Comparison of ENCODE assay signal across 8 cellular contexts in the genomic region with DNA sequence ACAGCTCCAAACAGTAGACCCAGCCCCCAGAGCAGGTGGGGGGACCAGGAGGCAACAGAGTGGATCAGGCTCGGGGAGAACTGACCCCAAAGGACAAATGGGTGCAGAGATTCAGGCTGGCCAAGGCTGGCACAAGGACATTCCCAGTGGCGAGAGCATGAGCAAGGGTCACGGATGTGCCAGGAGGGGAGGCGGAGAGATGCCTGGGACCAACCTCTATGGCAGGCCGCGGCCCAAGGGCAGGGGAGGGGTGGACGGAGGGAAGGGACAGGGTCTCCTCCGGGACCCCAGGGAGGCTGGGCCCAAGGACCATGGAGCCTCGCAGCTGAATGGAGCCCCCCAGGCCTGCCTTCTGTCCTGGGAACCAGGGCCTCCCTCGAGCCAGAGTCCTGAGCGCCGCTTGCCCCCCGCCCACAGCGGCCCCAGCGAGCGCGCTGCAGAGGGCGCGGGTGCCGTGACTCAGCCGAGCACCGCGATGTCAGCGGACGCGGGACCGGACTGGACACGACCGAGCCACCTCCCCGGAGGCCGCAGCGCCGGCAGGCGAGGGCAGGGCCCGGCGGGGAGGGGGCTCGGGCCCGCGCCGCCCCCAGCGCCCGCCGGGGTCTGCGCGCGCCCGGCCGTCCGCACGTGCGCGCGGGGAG. TPM values are rescaled to one million over a fixed set of nuclear protein-coding genes. Genes with fewer than 3 reads are reported as not detected.
DNase-seq lines count a peak whose midpoint lies in the region; ATAC-seq, FAIRE-seq and TF ChIP-seq lines count a peak whose summit lies in the region.

No MANE protein-coding gene starts in this region.

- TF ChIP-seq CTCF in keratinocyte (optimal IDR thresholded peaks at IDR 0.05 in 1 of 3, IDR thresholded peaks at IDR 0.05 in 1 of 3, conservative IDR thresholded peaks at IDR 0.05 in 1 of 3; ENCODE audit: extremely low read depth in 1 of 3, insufficient read depth in 2 of 3, low read length in 3 of 3): no peak

- peak overlapping the region; percentile 27 for H3K4me2 ChIP-seq in keratinocyte (ENCODE audit: control insufficient read depth, extremely low read depth, insufficient read depth, low read depth, low read length)

- H3K4me3 Mint-ChIP-seq in activated CD8-positive, alpha-beta memory T cell treated with anti-CD3 and anti-CD28 coated beads, Interleukin-2, amount 10 ng/mL, durations not matched to agents 7 days and 5 days: peak overlapping the region; percentile 72
- peak overlapping the region; percentile 82 for H3K4me3 Mint-ChIP-seq in activated naive CD8-positive, alpha-beta T cell treated with anti-CD3 and anti-CD28 coated beads, Interleukin-2, amount 10 ng/mL, durations not matched to agents 7 days and 5 days

- ATAC-seq in activated CD8-positive, alpha-beta memory T cell treated with anti-CD3 and anti-CD28 coated beads, Interleukin-2, amount 10 ng/mL, durations not matched to agents 7 days and 5 days: no peak
- ATAC-seq in activated naive CD8-positive, alpha-beta T cell treated with anti-CD3 and anti-CD28 coated beads, Interleukin-2, amount 10 ng/mL, durations not matched to agents 7 days and 5 days (ENCODE audit: low read depth): no peak
- ATAC-seq in HG02678 (IDR thresholded peaks at IDR 0.05; ENCODE audit: unreplicated experiment) (no peak), GM21529 (IDR thresholded peaks at IDR 0.05; ENCODE audit: unreplicated experiment) (no peak)

- H3K27me3 Mint-ChIP-seq in activated CD8-positive, alpha-beta memory T cell treated with anti-CD3 and anti-CD28 coated beads, Interleukin-2, amount 10 ng/mL, durations not matched to agents 7 days and 5 days: peaks cover 3% of the 10 kb centered on the region
- H3K27me3 Mint-ChIP-seq in activated naive CD8-positive, alpha-beta T cell treated with anti-CD3 and anti-CD28 coated beads, Interleukin-2, amount 10 ng/mL, durations not matched to agents 7 days and 5 days: peaks cover 2% of the 10 kb centered on the region

- H3K27me3 ChIP-seq in keratinocyte (ENCODE audit: control insufficient read depth, extremely low read depth, insufficient read depth, low read length): peaks cover 15% of the 10 kb centered on the region

- H3K36me3 ChIP-seq in keratinocyte (ENCODE audit: control insufficient read depth in 2 of 2, extremely low read depth in 1 of 2, insufficient read depth in 2 of 2, low read length in 2 of 2): no peaks in the 10 kb centered on the region

- no peaks in the 10 kb centered on the region for H3K9me1 ChIP-seq in keratinocyte (ENCODE audit: control insufficient read depth, extremely low read depth, insufficient read depth, low read length)

- peak overlapping the region; percentile 28 for H3K27ac Mint-ChIP-seq in activated CD8-positive, alpha-beta memory T cell treated with anti-CD3 and anti-CD28 coated beads, Interleukin-2, amount 10 ng/mL, durations not matched to agents 7 days and 5 days
- no peak overlapping the region for H3K27ac Mint-ChIP-seq in activated naive CD8-positive, alpha-beta T cell treated with anti-CD3 and anti-CD28 coated beads, Interleukin-2, amount 10 ng/mL, durations not matched to agents 7 days and 5 days

- H3K9ac ChIP-seq in keratinocyte (ENCODE audit: control insufficient read depth, extremely low read depth, insufficient read depth, low read length): no peak overlapping the region

- no peak overlapping the region for H3K27ac ChIP-seq in keratinocyte (ENCODE audit: control insufficient read depth, insufficient read depth, low read length)
- H3K27ac ChIP-seq in substantia nigra (ENCODE audit: low read depth, low read length, poor library complexity, severe bottlenecking): peak overlapping the region; percentile 100

- CTCF ChIA-PET in activated CD8-positive, alpha-beta memory T cell treated with anti-CD3 and anti-CD28 coated beads, Interleukin-2, amount 10 ng/mL, durations not matched to agents 7 days and 5 days (lab: Charles Lee): interaction anchor here (2.3 to 11.9 kb wide), 7 partner anchors 9 to 80 kb away, joined by 8 to 234 read pairs (median 32); a partner anchor contains a TSS

- POLR2A ChIA-PET in activated naive CD8-positive, alpha-beta T cell treated with anti-CD3 and anti-CD28 coated beads, Interleukin-2, amount 10 ng/mL, durations not matched to agents 7 days and 5 days (lab: Charles Lee): interaction anchor here (0.7 to 2.4 kb wide), 8 partner anchors 8 to 79 kb away, joined by 3 to 9 read pairs (median 5); a partner anchor contains a TSS

- peaks cover 7% of the 10 kb centered on the region for H3K4me1 ChIP-seq in keratinocyte (ENCODE audit: control insufficient read depth, extremely low read depth, insufficient read depth, low read length)

- H3K79me2 ChIP-seq in keratinocyte (ENCODE audit: control insufficient read depth, insufficient read depth, low read length): no peaks in the 10 kb centered on the region

- no peaks in the 10 kb centered on the region for H3K9me3 Mint-ChIP-seq in activated CD8-positive, alpha-beta memory T cell treated with anti-CD3 and anti-CD28 coated beads, Interleukin-2, amount 10 ng/mL, durations not matched to agents 7 days and 5 days (ENCODE audit: low read depth)
- H3K9me3 Mint-ChIP-seq in activated naive CD8-positive, alpha-beta T cell treated with anti-CD3 and anti-CD28 coated beads, Interleukin-2, amount 10 ng/mL, durations not matched to agents 7 days and 5 days: no peaks in the 10 kb centered on the region

- dilution Hi-C loops in keratinocyte (cut with MboI; ENCODE audit: extremely low pct_ligation_motif_present, low sequenced_read_pairs): no loop called here

- no peaks in the 10 kb centered on the region for H3K36me3 Mint-ChIP-seq in activated CD8-positive, alpha-beta memory T cell treated with anti-CD3 and anti-CD28 coated beads, Interleukin-2, amount 10 ng/mL, durations not matched to agents 7 days and 5 days
- H3K36me3 Mint-ChIP-seq in activated naive CD8-positive, alpha-beta T cell treated with anti-CD3 and anti-CD28 coated beads, Interleukin-2, amount 10 ng/mL, durations not matched to agents 7 days and 5 days: no peaks in the 10 kb centered on the region

- peak overlapping the region in 1 of 3 experiments; percentile 9 for H3K4me3 ChIP-seq in keratinocyte (ENCODE audit: control insufficient read depth in 2 of 3, extremely low read depth in 1 of 3, insufficient read depth in 2 of 3, low read depth in 1 of 3, low read length in 3 of 3)

- no peak for FAIRE-seq in keratinocyte (lab: Jason Lieb, UNC)

- H3K9me3 ChIP-seq in keratinocyte (ENCODE audit: control insufficient read depth, low read depth, low read length): no peaks in the 10 kb centered on the region

- peaks cover 50% of the 10 kb centered on the region for H3K4me1 Mint-ChIP-seq in activated CD8-positive, alpha-beta memory T cell treated with anti-CD3 and anti-CD28 coated beads, Interleukin-2, amount 10 ng/mL, durations not matched to agents 7 days and 5 days
- H3K4me1 Mint-ChIP-seq in activated naive CD8-positive, alpha-beta T cell treated with anti-CD3 and anti-CD28 coated beads, Interleukin-2, amount 10 ng/mL, durations not matched to agents 7 days and 5 days: peaks cover 27% of the 10 kb centered on the region

- H2AFZ ChIP-seq in keratinocyte (ENCODE audit: control insufficient read depth, low read length): no peak overlapping the region

- no peak for DNase-seq in activated CD8-positive, alpha-beta memory T cell treated with anti-CD3 and anti-CD28 coated beads, Interleukin-2, amount 10 ng/mL, durations not matched to agents 7 days and 5 days
- DNase-seq in activated CD8-positive, alpha-beta memory T cell treated with anti-CD3 and anti-CD28 coated beads, Interleukin-2, amount 50 U/mL, for 4 hours: no peak
- DNase-seq in activated naive CD8-positive, alpha-beta T cell treated with anti-CD3 and anti-CD28 coated beads, Interleukin-2, amount 10 ng/mL, durations not matched to agents 7 days and 5 days: no peak
- DNase-seq in keratinocyte (ENCODE audit: low read depth, low spot score) (no peak), substantia nigra (lab: John Stamatoyannopoulos, UW) (peak in 5 of 49 donors; percentile 38 to 68 (median 55)), putamen (ENCODE audit: low spot score) (no peak)

- no peaks in the 10 kb centered on the region for H4K20me1 ChIP-seq in keratinocyte (ENCODE audit: control insufficient read depth, extremely low read depth, insufficient read depth, low read length)

RNA-seq across cellular contexts. Expression of a gene that starts 0.5 kb away (rescaled TPM):
- 10 to 100 TPM; 30.0 to 73.6 TPM for total RNA-seq in activated CD8-positive, alpha-beta memory T cell treated with anti-CD3 and anti-CD28 coated beads, Interleukin-2, amount 10 ng/mL, durations not matched to agents 7 days and 5 days
- 10 to 100 TPM; 67.1 to 74.5 TPM for total RNA-seq in activated naive CD8-positive, alpha-beta T cell treated with anti-CD3 and anti-CD28 coated beads, Interleukin-2, amount 10 ng/mL, durations not matched to agents 7 days and 5 days
- polyA plus RNA-seq in keratinocyte: 1.3 to 4.2 TPM (median 1.4 TPM) in 3 replicates
- 16.1 TPM for polyA plus RNA-seq in keratinocyte (2011; ENCODE audit: low read depth)
- polyA plus RNA-seq in keratinocyte (2011; cell fraction: cytosol; rRNA removed): 1.1 and 2.1 TPM in 2 replicates
- 13.2 and 21.6 TPM in 2 replicates for polyA plus RNA-seq in keratinocyte (2011; cell fraction: nucleus; rRNA removed)
- polyA plus RNA-seq in keratinocyte (2012; ENCODE audit: low replicate concordance): 3.5 and 8.9 TPM in 2 replicates
- 3.2 to 16.3 TPM (median 4.1 TPM) in 3 replicates for polyA minus RNA-seq in keratinocyte
- polyA minus RNA-seq in keratinocyte (2011; cell fraction: cytosol; rRNA and poly(A)+ RNA removed): 13.2 TPM
- polyA minus RNA-seq in keratinocyte (2011; cell fraction: nucleus; rRNA and poly(A)+ RNA removed): 12.9 and 16.3 TPM in 2 replicates

RNA-seq across cellular contexts. Expression of a gene that starts 4.4 kb away (rescaled TPM):
- 1 to 10 TPM in 1 of 2 experiments, under 1 TPM in 1; 0.68 to 2.8 TPM for total RNA-seq in activated CD8-positive, alpha-beta memory T cell treated with anti-CD3 and anti-CD28 coated beads, Interleukin-2, amount 10 ng/mL, durations not matched to agents 7 days and 5 days
- total RNA-seq in activated naive CD8-positive, alpha-beta T cell treated with anti-CD3 and anti-CD28 coated beads, Interleukin-2, amount 10 ng/mL, durations not matched to agents 7 days and 5 days: under 1 TPM; 0.39 to 0.62 TPM
- not detected in 3 replicates for polyA plus RNA-seq in keratinocyte
- not detected for polyA plus RNA-seq in keratinocyte (2011; ENCODE audit: low read depth)
- polyA plus RNA-seq in keratinocyte (2011; cell fraction: cytosol; rRNA removed): not detected in 2 replicates
- not detected in 2 replicates for polyA plus RNA-seq in keratinocyte (2011; cell fraction: nucleus; rRNA removed)
- not detected in 2 replicates for polyA plus RNA-seq in keratinocyte (2012; ENCODE audit: low replicate concordance)
- polyA minus RNA-seq in keratinocyte: not detected in 3 replicates
- polyA minus RNA-seq in keratinocyte (2011; cell fraction: cytosol; rRNA and poly(A)+ RNA removed): not detected
- not detected in 2 replicates for polyA minus RNA-seq in keratinocyte (2011; cell fraction: nucleus; rRNA and poly(A)+ RNA removed)

RNA-seq across cellular contexts. Expression of a gene that starts 18.5 kb away (rescaled TPM):
- 10 to 100 TPM; 30.4 to 55.6 TPM for total RNA-seq in activated CD8-positive, alpha-beta memory T cell treated with anti-CD3 and anti-CD28 coated beads, Interleukin-2, amount 10 ng/mL, durations not matched to agents 7 days and 5 days
- 10 to 100 TPM; 22.4 to 27.0 TPM for total RNA-seq in activated naive CD8-positive, alpha-beta T cell treated with anti-CD3 and anti-CD28 coated beads, Interleukin-2, amount 10 ng/mL, durations not matched to agents 7 days and 5 days
- polyA plus RNA-seq in keratinocyte: 9.8 to 23.8 TPM (median 10.6 TPM) in 3 replicates
- polyA plus RNA-seq in keratinocyte (2011; ENCODE audit: low read depth): 24.0 TPM
- polyA plus RNA-seq in keratinocyte (2011; cell fraction: cytosol; rRNA removed): 5.1 and 22.1 TPM in 2 replicates
- 56.8 and 102 TPM in 2 replicates for polyA plus RNA-seq in keratinocyte (2011; cell fraction: nucleus; rRNA removed)
- polyA plus RNA-seq in keratinocyte (2012; ENCODE audit: low replicate concordance): 25.1 and 32.5 TPM in 2 replicates
- polyA minus RNA-seq in keratinocyte: 2.6 to 5.8 TPM (median 3.4 TPM) in 3 replicates
- polyA minus RNA-seq in keratinocyte (2011; cell fraction: cytosol; rRNA and poly(A)+ RNA removed): 40.3 TPM
- 14.3 and 22.4 TPM in 2 replicates for polyA minus RNA-seq in keratinocyte (2011; cell fraction: nucleus; rRNA and poly(A)+ RNA removed)

RNA-seq across cellular contexts. Expression of a gene that starts 26.4 kb away (rescaled TPM):
- total RNA-seq in activated CD8-positive, alpha-beta memory T cell treated with anti-CD3 and anti-CD28 coated beads, Interleukin-2, amount 10 ng/mL, durations not matched to agents 7 days and 5 days: not detected
- total RNA-seq in activated naive CD8-positive, alpha-beta T cell treated with anti-CD3 and anti-CD28 coated beads, Interleukin-2, amount 10 ng/mL, durations not matched to agents 7 days and 5 days: not detected
- 0.52 to 1.3 TPM (median 0.65 TPM) in 3 replicates for polyA plus RNA-seq in keratinocyte
- 2.4 TPM for polyA plus RNA-seq in keratinocyte (2011; ENCODE audit: low read depth)
- 0.63 and 1.4 TPM in 2 replicates for polyA plus RNA-seq in keratinocyte (2011; cell fraction: cytosol; rRNA removed)
- 4.2 and 5.5 TPM in 2 replicates for polyA plus RNA-seq in keratinocyte (2011; cell fraction: nucleus; rRNA removed)
- polyA plus RNA-seq in keratinocyte (2012; ENCODE audit: low replicate concordance): 2.9 and 10.7 TPM in 2 replicates
- polyA minus RNA-seq in keratinocyte: 0.35 to 2.9 TPM (median 0.59 TPM) in 3 replicates
- 2.9 TPM for polyA minus RNA-seq in keratinocyte (2011; cell fraction: cytosol; rRNA and poly(A)+ RNA removed)
- 2.1 and 2.8 TPM in 2 replicates for polyA minus RNA-seq in keratinocyte (2011; cell fraction: nucleus; rRNA and poly(A)+ RNA removed)

RNA-seq across cellular contexts. Expression of a gene that starts 31.1 kb away (rescaled TPM):
- total RNA-seq in activated CD8-positive, alpha-beta memory T cell treated with anti-CD3 and anti-CD28 coated beads, Interleukin-2, amount 10 ng/mL, durations not matched to agents 7 days and 5 days: 1 to 10 TPM; 3.8 to 7.8 TPM
- 10 to 100 TPM; 13.3 to 14.7 TPM for total RNA-seq in activated naive CD8-positive, alpha-beta T cell treated with anti-CD3 and anti-CD28 coated beads, Interleukin-2, amount 10 ng/mL, durations not matched to agents 7 days and 5 days
- 5.5 to 36.0 TPM (median 9.4 TPM) in 3 replicates for polyA plus RNA-seq in keratinocyte
- 24.5 TPM for polyA plus RNA-seq in keratinocyte (2011; ENCODE audit: low read depth)
- 11.0 and 44.2 TPM in 2 replicates for polyA plus RNA-seq in keratinocyte (2011; cell fraction: cytosol; rRNA removed)
- polyA plus RNA-seq in keratinocyte (2011; cell fraction: nucleus; rRNA removed): 12.5 and 21.9 TPM in 2 replicates
- 19.4 and 127 TPM in 2 replicates for polyA plus RNA-seq in keratinocyte (2012; ENCODE audit: low replicate concordance)
- polyA minus RNA-seq in keratinocyte: 1.1 to 5.3 TPM (median 2.4 TPM) in 3 replicates
- 22.4 TPM for polyA minus RNA-seq in keratinocyte (2011; cell fraction: cytosol; rRNA and poly(A)+ RNA removed)
- 4.2 and 7.2 TPM in 2 replicates for polyA minus RNA-seq in keratinocyte (2011; cell fraction: nucleus; rRNA and poly(A)+ RNA removed)
